In the genomic region with DNA sequence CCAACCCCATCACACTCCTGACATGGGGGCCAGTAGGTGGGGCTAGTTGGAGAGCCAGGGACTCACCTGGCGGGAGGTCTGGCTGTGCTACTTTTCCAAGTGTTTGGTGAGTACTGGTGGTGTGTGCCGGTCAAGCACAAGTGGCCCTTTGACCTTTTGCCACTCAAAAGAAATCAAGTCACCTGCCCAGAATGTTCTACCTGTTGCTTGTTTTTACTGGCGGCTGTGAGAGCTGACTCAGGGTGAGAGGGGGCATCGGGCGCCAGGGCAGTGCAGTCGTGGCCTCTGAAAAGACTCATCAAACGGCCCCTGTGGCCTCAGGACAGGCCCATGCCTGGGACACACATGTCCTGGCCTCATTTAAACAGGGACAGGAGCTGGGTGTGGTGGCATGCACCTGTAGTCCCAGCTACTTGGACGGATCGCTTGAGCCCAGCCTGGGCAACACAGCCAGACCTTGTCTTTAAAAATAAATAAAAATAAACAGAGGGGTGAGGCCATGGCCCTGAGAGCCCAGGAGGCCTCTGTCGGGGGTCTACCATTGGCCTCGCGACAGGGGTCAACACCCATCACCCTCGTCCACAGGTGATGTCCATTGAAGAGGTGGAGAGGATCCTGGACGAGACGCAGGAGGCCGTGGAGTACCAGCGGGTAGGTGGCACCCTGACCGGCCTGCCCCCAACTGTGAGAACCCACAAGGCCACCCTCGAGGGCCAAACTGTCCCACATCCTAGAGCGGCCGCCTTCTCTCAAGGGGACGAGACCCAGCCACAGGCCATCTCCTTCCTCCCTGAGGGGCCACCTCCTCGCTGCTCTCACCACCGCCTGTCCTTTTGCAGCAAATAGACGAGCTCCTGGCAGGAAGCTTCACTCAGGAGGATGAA, we compare ENCODE assay signal across 19 cellular contexts. TPM values are rescaled to one million over a fixed set of nuclear protein-coding genes. Genes with fewer than 3 reads are reported as not detected.
DNase-seq lines count a peak whose midpoint lies in the region; ATAC-seq and TF ChIP-seq lines count a peak whose summit lies in the region.
"Had no signal": no experiment of that assay in that cellular context is flagged by ENCODE, and none has a peak within 500 bp of the region (broad histone marks: within the 10 kb centered on the region; RNA-seq: fewer than 3 reads in every experiment).

No MANE protein-coding gene starts in this region.

- no peak overlapping the region for H2AFZ ChIP-seq in OCI-LY3 (ENCODE audit: low read depth, low read length)
- H2AFZ ChIP-seq in neuronal stem cell (ENCODE audit: low read length) = no peak overlapping the region
- H2AFZ ChIP-seq: GM23338, PC-9 had no signal

- H3K23ac ChIP-seq in neuronal stem cell (ENCODE audit: low read depth, low read length, poor library complexity) = peak overlapping the region; percentile 73

- ATAC-seq in HG03175 (IDR thresholded peaks at IDR 0.05; ENCODE audit: unreplicated experiment) (no peak), HG03196 (IDR thresholded peaks at IDR 0.05; ENCODE audit: unreplicated experiment) (no peak)
- ATAC-seq: A549, GM23338 had no signal

- no peaks in the 10 kb centered on the region for H4K20me1 ChIP-seq in OCI-LY3 (ENCODE audit: insufficient read depth, low read length)

- no peak overlapping the region for H3K4ac ChIP-seq in neuronal stem cell (ENCODE audit: low read length)

- no peak overlapping the region for H2BK5ac ChIP-seq in neuronal stem cell (ENCODE audit: low read length)

- H3K9me3 ChIP-seq in OCI-LY3 (ENCODE audit: insufficient read depth, low read length) (no peaks in the 10 kb centered on the region), neuronal stem cell (replicated peaks in 1 of 2; ENCODE audit: control insufficient read depth in 2 of 2, insufficient read depth in 1 of 2, low read depth in 1 of 2, low read length in 2 of 2) (no peaks in the 10 kb centered on the region), HAP-1 (no peaks in the 10 kb centered on the region)
- H3K9me3 ChIP-seq: A549 had no signal

- no peak overlapping the region for H2AK5ac ChIP-seq in neuronal stem cell (ENCODE audit: low read depth, low read length)

- H3K4me3 ChIP-seq in OCI-LY3 (ENCODE audit: low read length) (no peak overlapping the region), neuronal stem cell (ENCODE audit: low read length in 2 of 2) (no peak overlapping the region), HAP-1 (no peak overlapping the region)
- H3K4me3 ChIP-seq: A549, GM23338, PC-9 had no signal

- H3K18ac ChIP-seq in neuronal stem cell (ENCODE audit: low read length) = no peak overlapping the region

- H2BK120ac ChIP-seq in neuronal stem cell (ENCODE audit: low read depth, low read length) = no peak overlapping the region

- in situ Hi-C loops in HAP-1 (cut with MboI; ENCODE audit: low sequenced_read_pairs) = no loop called here

- H3K36me3 ChIP-seq in OCI-LY3 (replicated peaks; ENCODE audit: low read depth, low read length) = no peaks in the 10 kb centered on the region
- H3K36me3 ChIP-seq in neuronal stem cell (replicated peaks in 1 of 2; ENCODE audit: control insufficient read depth in 2 of 2, insufficient read depth in 2 of 2, low read length in 2 of 2) = peaks cover 24 to 54% of the 10 kb centered on the region in 2 donors
- peaks cover 18% of the 10 kb centered on the region; the same call in 1 of the 2 replicates for H3K36me3 ChIP-seq in HAP-1 (replicated peaks)

- peak; percentile 35 for DNase-seq in D341Med (ENCODE audit: low spot score)
- DNase-seq in epidermal melanocyte (ENCODE audit: insufficient read length, low spot score) = peak; percentile 13
- DNase-seq in neuronal stem cell (ENCODE audit: low spot score) = no peak
- DNase-seq in HAP-1 (ENCODE audit: low spot score in 2 of 2) = no peak
- no peak for DNase-seq in HUDEP-2 (lab: John Stamatoyannopoulos, UW; ENCODE audit: unreplicated experiment in 76 of 76)
- DNase-seq: DMS79; NCI-H1048; NCI-H146; NCI-H2081 treated with DMSO at 0.1 percent for 48 hours; NCI-H226; NCI-H69; NK-92 treated with Interleukin-12 subunit alpha and Interleukin-12 subunit beta, amount 100 ng/mL, for 24 hours; PC-9 had no signal

- H4K91ac ChIP-seq in neuronal stem cell (ENCODE audit: low read depth, low read length, poor library complexity) = no peak overlapping the region

- H3K27me3 ChIP-seq in OCI-LY3 (ENCODE audit: low read depth, low read length) = no peaks in the 10 kb centered on the region
- H3K27me3 ChIP-seq in neuronal stem cell (ENCODE audit: control insufficient read depth in 3 of 3, insufficient read depth in 3 of 3, low read depth in 1 of 3, low read length in 3 of 3) = no peaks in the 10 kb centered on the region
- H3K27me3 ChIP-seq in HAP-1 (ENCODE audit: low read depth) = no peaks in the 10 kb centered on the region

- H3K79me1 ChIP-seq in neuronal stem cell (ENCODE audit: low read depth, low read length) = peaks cover 5% of the 10 kb centered on the region

- H3K4me2 ChIP-seq in OCI-LY3 (ENCODE audit: low read length) (no peak overlapping the region), neuronal stem cell (ENCODE audit: insufficient read depth, low read length, poor library complexity, severe bottlenecking) (no peak overlapping the region)
- H3K4me2 ChIP-seq: A549, GM23338, PC-9 had no signal

- no peak overlapping the region for H2BK15ac ChIP-seq in neuronal stem cell (ENCODE audit: low read length)

- H3K27ac ChIP-seq in OCI-LY3 (ENCODE audit: low read length) (no peak overlapping the region), neuronal stem cell (replicated peaks; ENCODE audit: low read length) (no peak overlapping the region)
- H3K27ac ChIP-seq: A549, C4-2B, PC-9 had no signal

- peak; percentile 10; the same call in 1 of the 2 replicates for TF ChIP-seq CTCF in OCI-LY3 (IDR thresholded peaks at IDR 0.05; ENCODE audit: low read depth, low read length)

- no peak overlapping the region for H3K14ac ChIP-seq in neuronal stem cell (ENCODE audit: low read length)

- H3K79me2 ChIP-seq in OCI-LY3 (ENCODE audit: low read length) = peaks cover 9% of the 10 kb centered on the region

- H3K9ac ChIP-seq in OCI-LY3 (ENCODE audit: low read length) = no peak overlapping the region
- no peak overlapping the region for H3K9ac ChIP-seq in neuronal stem cell (ENCODE audit: low read depth, low read length, poor library complexity)

- H2BK12ac ChIP-seq in neuronal stem cell (ENCODE audit: low read length) = peak overlapping the region; percentile 3

- H4K8ac ChIP-seq in neuronal stem cell (ENCODE audit: low read depth, low read length) = no peak overlapping the region

- H3K4me1 ChIP-seq in OCI-LY3 (ENCODE audit: low read length) = peaks cover 8% of the 10 kb centered on the region
- peaks cover 3 to 7% of the 10 kb centered on the region in 2 donors for H3K4me1 ChIP-seq in neuronal stem cell (ENCODE audit: control insufficient read depth in 2 of 2, insufficient read depth in 1 of 2, low read depth in 1 of 2, low read length in 2 of 2)
- H3K4me1 ChIP-seq in HAP-1 = no peaks in the 10 kb centered on the region

- no CpG with 5 or more reads among the region's 25 CpGs for WGBS in neuronal stem cell (ENCODE audit: extremely low coverage in 2 of 2, insufficient read length in 2 of 2, insufficient replicate concordance in 1 of 2), 2 donors

RNA-seq across cellular contexts. Expression of a gene that starts 5.0 kb away (rescaled TPM):
- 14.3 TPM for polyA plus RNA-seq in neuronal stem cell (2013, experiment 1 of 2)
- 13.1 TPM for polyA plus RNA-seq in neuronal stem cell (2013, experiment 2 of 2)

RNA-seq across cellular contexts. Expression of a gene that starts 38.3 kb away (rescaled TPM):
- 30.9 TPM for polyA plus RNA-seq in neuronal stem cell (2013, experiment 1 of 2)
- polyA plus RNA-seq in neuronal stem cell (2013, experiment 2 of 2) = 31.6 TPM

Comparison
In these comparisons a context has a peak if more than half of its experiments do, and no peak if none do; other contexts are left out.
1. DNase-seq: peak in D341Med (single experiment) and epidermal melanocyte (single experiment); none in neuronal stem cell (single experiment), HAP-1 (0 of 2) and HUDEP-2 (0 of 76).